In the genomic region with DNA sequence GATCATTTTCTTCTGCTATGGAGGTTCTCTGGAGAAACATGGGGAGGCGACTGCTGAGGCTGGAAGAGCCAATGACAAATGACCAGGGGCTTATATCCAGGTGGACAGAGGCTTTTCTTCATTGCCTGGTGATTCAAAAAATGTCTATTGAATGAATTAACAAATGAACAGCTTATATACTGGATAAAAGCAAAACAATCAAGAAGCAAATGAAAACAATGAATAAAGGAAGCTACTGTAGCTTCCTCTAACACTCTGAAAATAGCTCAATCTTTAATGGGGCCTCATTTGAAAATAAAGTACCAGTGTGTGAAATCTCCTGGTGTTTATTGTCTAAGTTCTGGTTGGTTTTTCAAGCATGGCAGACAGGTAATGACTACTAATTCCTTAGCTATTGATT, we compare ENCODE assay signal across 15 cellular contexts.
DNase-seq lines count a peak whose midpoint lies in the region; ATAC-seq lines count a peak whose summit lies in the region.
"Had no signal": no experiment of that assay in that cellular context is flagged by ENCODE, and none has a peak within 500 bp of the region (broad histone marks: within the 10 kb centered on the region; RNA-seq: fewer than 3 reads in every experiment).

No MANE protein-coding gene starts in this region.

- peak overlapping the region; percentile 16 for H3K4me3 ChIP-seq in adipocyte (ENCODE audit: low read length)
- H3K4me3 ChIP-seq: BLaER1 treated with 17β-estradiol and CSF1 and Interleukin-3, amounts not matched to agents 10 nM and 100 nM; GM12878; GM23248; HAP-1 had no signal

- no peak for DNase-seq in adipocyte (ENCODE audit: low read depth)
- peak; percentile 36 for DNase-seq in foreskin melanocyte
- peak; percentile 82 for DNase-seq in pons (ENCODE audit: low spot score)
- peak; percentile 37 for DNase-seq in superior temporal gyrus (ENCODE audit: extremely low spot score)
- no peak for DNase-seq in DMS114 treated with DMSO at 0.1 percent for 48 hours (lab: John Stamatoyannopoulos, UW; ENCODE audit: unreplicated experiment)
- DNase-seq: Calu3; CD8-positive, alpha-beta T cell; DMS53; DND-41; EL; GM23248 had no signal

- no peaks in the 10 kb centered on the region for H3K36me3 ChIP-seq in adipocyte (ENCODE audit: control insufficient read depth, insufficient read depth, low read length, severe bottlenecking)
- H3K36me3 ChIP-seq: BLaER1 treated with 17β-estradiol and CSF1 and Interleukin-3, amounts not matched to agents 10 nM and 100 nM; HAP-1 had no signal

- no peak for ATAC-seq in HG03520 (IDR thresholded peaks at IDR 0.05; ENCODE audit: unreplicated experiment)
- ATAC-seq: CD8-positive, alpha-beta T cell; GM12878 had no signal

- H3K4me1 ChIP-seq in adipocyte (ENCODE audit: control insufficient read depth, insufficient read depth, low read length) = peaks cover 20% of the 10 kb centered on the region
- H3K4me1 ChIP-seq: HAP-1 had no signal

- H3K9me3 ChIP-seq in adipocyte (ENCODE audit: control insufficient read depth, low read length) = no peaks in the 10 kb centered on the region
- H3K9me3 ChIP-seq: BLaER1 treated with 17β-estradiol and CSF1 and Interleukin-3, amounts not matched to agents 10 nM and 100 nM; HAP-1 had no signal

- H3K9ac ChIP-seq in adipocyte (ENCODE audit: low read length) = peak overlapping the region; percentile 17
- H3K9ac ChIP-seq: BLaER1 treated with 17β-estradiol and CSF1 and Interleukin-3, amounts not matched to agents 10 nM and 100 nM; GM23248 had no signal

- H3K27me3 ChIP-seq in adipocyte (replicated peaks; ENCODE audit: control insufficient read depth, insufficient read depth, low read length) = no peaks in the 10 kb centered on the region
- H3K27me3 ChIP-seq: BLaER1 treated with 17β-estradiol and CSF1 and Interleukin-3, amounts not matched to agents 10 nM and 100 nM had no signal

Comparison
In these comparisons a context has a peak if more than half of its experiments do, and no peak if none do; other contexts are left out.
1. DNase-seq: peak in foreskin melanocyte (single experiment), pons (single experiment) and superior temporal gyrus (single experiment); none in adipocyte (single experiment) and DMS114 treated with DMSO at 0.1 percent for 48 hours (single experiment).